In the genomic region with DNA sequence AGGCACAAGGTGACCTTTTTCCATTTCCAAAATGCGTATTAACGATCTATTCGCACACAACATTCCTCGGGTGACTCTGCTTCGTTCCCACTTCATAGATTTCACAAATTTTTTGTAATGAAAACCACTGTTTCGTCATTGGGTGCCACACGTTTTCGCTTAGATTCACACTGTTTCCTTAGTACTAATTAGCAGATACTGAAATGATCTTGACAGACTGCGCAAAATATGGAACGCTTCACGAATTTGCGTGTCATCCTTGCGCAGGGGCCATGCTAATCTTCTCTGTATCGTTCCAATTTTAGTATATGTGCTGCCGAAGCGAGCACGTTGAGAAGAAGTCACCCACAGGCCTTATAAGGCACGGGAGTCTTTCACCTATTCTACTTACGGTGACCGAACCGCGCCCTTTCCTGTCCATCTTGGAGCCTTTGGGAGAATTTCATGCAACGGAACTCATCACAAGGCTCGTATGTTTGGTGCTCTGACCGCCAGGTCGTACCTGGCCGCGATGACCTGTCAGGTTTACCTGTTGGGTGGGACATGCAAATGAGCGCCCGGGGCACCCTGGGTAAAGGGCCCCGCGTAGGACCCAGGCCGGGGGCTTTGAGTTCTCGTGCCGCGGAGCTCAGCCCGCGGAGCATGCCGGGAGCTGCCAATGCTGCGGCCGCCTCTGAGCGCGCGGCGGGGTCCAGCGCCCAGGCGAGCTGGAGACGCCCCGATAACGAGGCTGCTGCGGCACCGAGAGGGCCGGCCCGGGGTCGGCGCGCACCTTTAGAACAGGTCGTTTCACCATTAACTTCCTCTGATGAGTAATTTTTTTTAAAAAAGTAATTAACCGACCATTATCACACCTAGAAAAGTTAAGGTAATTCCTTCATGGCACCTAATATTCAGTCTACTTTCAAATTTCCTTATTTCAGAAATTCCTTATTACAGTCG, we compare ENCODE assay signal across 8 cellular contexts. TPM values are rescaled to one million over a fixed set of nuclear protein-coding genes. Genes with fewer than 3 reads are reported as not detected.
DNase-seq lines count a peak whose midpoint lies in the region; ATAC-seq and TF ChIP-seq lines count a peak whose summit lies in the region.

Gene RNU6-8 (minus strand): TSS at position 329 of the 942 bp plus-strand sequence.

- no peaks in the 10 kb centered on the region for H3F3A ChIP-seq in Loucy (ENCODE audit: low read depth)

- no peaks in the 10 kb centered on the region; a peak in 1 of 5 replicates for H3K9me3 Mint-ChIP-seq in H9

- peak in 1 of 2 donors; percentile 61 for TF ChIP-seq POLR2A in gastroesophageal sphincter (IDR thresholded peaks at IDR 0.05)

- no peak within 1 kb of the TSS for H3K23ac ChIP-seq in H9 (ENCODE audit: insufficient read length, low read depth, low read length)

- H4K8ac ChIP-seq in H9 (replicated peaks; ENCODE audit: insufficient read length, low read depth, low read length): no peak within 1 kb of the TSS

- no peak within 1 kb of the TSS for H2BK120ac ChIP-seq in H9 (ENCODE audit: low read depth, low read length, poor library complexity, severe bottlenecking)

- H3K4me1 Mint-ChIP-seq in H9: peaks cover 25 to 28% of the 10 kb centered on the region in 2 experiments

- H3K23me2 ChIP-seq in H9 (ENCODE audit: insufficient read length, low read depth, low read length, poor library complexity, severe bottlenecking): peaks cover 15% of the 10 kb centered on the region

- peak within 1 kb of the TSS; percentile 100 for H3K27ac Mint-ChIP-seq in H9

- H2BK12ac ChIP-seq in H9 (ENCODE audit: insufficient read length, low read depth, low read length): peak within 1 kb of the TSS; percentile 90

- WGBS in H9 (ENCODE audit: extremely low coverage, insufficient read length, low lambda C conversion rate): no CpG with 5 or more reads among the region's 60 CpGs
- WGBS in gastroesophageal sphincter (ENCODE audit: low coverage in 1 of 2), 2 donors: 1 to 4% methylated on average over 30 to 34 of the region's 60 CpGs

- peak within 1 kb of the TSS; percentile 76 to 97 for H3K4me3 Mint-ChIP-seq in H9

- H4K91ac ChIP-seq in H9 (ENCODE audit: insufficient read length, low read depth, low read length): no peak within 1 kb of the TSS

- H4K20me1 ChIP-seq in H9 (ENCODE audit: control insufficient read depth, insufficient read depth, insufficient read length): no peaks in the 10 kb centered on the region
- no peaks in the 10 kb centered on the region for H4K20me1 ChIP-seq in Loucy (ENCODE audit: insufficient read depth, low read length, poor library complexity, severe bottlenecking)

- no peak within 1 kb of the TSS for H3T11ph ChIP-seq in H9 (ENCODE audit: low read length)

- no peak within 1 kb of the TSS for H2AK5ac ChIP-seq in H9 (ENCODE audit: insufficient read length, low read length)

- H3K9me3 ChIP-seq in ES-I3 (ENCODE audit: control insufficient read depth, insufficient read depth, low read length) (no peaks in the 10 kb centered on the region), H9 (ENCODE audit: control insufficient read depth, low read depth, low read length) (no peaks in the 10 kb centered on the region), Loucy (ENCODE audit: insufficient read depth, low read depth, low read length) (no peaks in the 10 kb centered on the region), gastroesophageal sphincter (no peaks in the 10 kb centered on the region), neutrophil (no peaks in the 10 kb centered on the region)

- no peak for TF ChIP-seq EP300 in gastroesophageal sphincter (IDR thresholded peaks at IDR 0.05)

- H3K79me1 ChIP-seq in H9 (ENCODE audit: insufficient read depth, low read depth, low read length, poor library complexity, severe bottlenecking): no peaks in the 10 kb centered on the region

- H3K27ac ChIP-seq in H9 (ENCODE audit: insufficient read length, low read depth, low read length) (no peak within 1 kb of the TSS), gastroesophageal sphincter (peak within 1 kb of the TSS; percentile 85 to 97 (median 87)), neutrophil (no peak within 1 kb of the TSS), substantia nigra (ENCODE audit: low read depth, low read length, poor library complexity, severe bottlenecking) (peak within 1 kb of the TSS; percentile 68)

- H3K79me2 ChIP-seq in H9 (ENCODE audit: insufficient read depth, low read length) (no peaks in the 10 kb centered on the region), Loucy (ENCODE audit: insufficient read depth, low read length) (no peaks in the 10 kb centered on the region)

- H3K27me3 ChIP-seq in H9 (ENCODE audit: insufficient read depth, low read length) (no peaks in the 10 kb centered on the region), Loucy (ENCODE audit: insufficient read depth, low read length, poor library complexity, severe bottlenecking) (no peaks in the 10 kb centered on the region), gastroesophageal sphincter (no peaks in the 10 kb centered on the region), neutrophil (peaks cover 69% of the 10 kb centered on the region)

- no peak within 1 kb of the TSS for H2BK15ac ChIP-seq in H9 (ENCODE audit: low read depth, low read length)

- no peak within 1 kb of the TSS for H3K56ac ChIP-seq in H9 (ENCODE audit: insufficient read length, low read depth, low read length)

- H3K9ac ChIP-seq in ES-I3 (ENCODE audit: low read depth, low read length) (peak within 1 kb of the TSS; percentile 85), H9 (ENCODE audit: extremely low read depth, insufficient read length, low read length) (peak within 1 kb of the TSS; percentile 96), Loucy (ENCODE audit: low read depth, low read length, poor library complexity, severe bottlenecking) (peak within 1 kb of the TSS; percentile 77)

- H3K4me1 ChIP-seq in ES-I3 (ENCODE audit: insufficient read depth, low read length): 0 out of 2 replicates have a peak, but pooled peaks cover 7% of the 10 kb centered on the region
- H3K4me1 ChIP-seq in H9 (ENCODE audit: insufficient read depth, low read length): no peaks in the 10 kb centered on the region
- H3K4me1 ChIP-seq in Loucy (ENCODE audit: insufficient read depth, low read length, poor library complexity, severe bottlenecking): peaks cover 20% of the 10 kb centered on the region
- H3K4me1 ChIP-seq in gastroesophageal sphincter: peaks cover 0 to 34% (median 0%) of the 10 kb centered on the region in 3 donors
- peaks cover 35 to 39% of the 10 kb centered on the region in 2 experiments for H3K4me1 ChIP-seq in neutrophil (ENCODE audit: control insufficient read depth in 1 of 2, insufficient read depth in 1 of 2, low read depth in 1 of 2, low read length in 1 of 2)

- peak within 1 kb of the TSS; percentile 95 for H3K4me3 ChIP-seq in Loucy (ENCODE audit: low read length, poor library complexity, severe bottlenecking)
- peak within 1 kb of the TSS; percentile 76 to 78 for H3K4me3 ChIP-seq in gastroesophageal sphincter
- peak within 1 kb of the TSS; percentile 62 to 74 for H3K4me3 ChIP-seq in neutrophil (ENCODE audit: low read depth in 1 of 2, low read length in 1 of 2)

- DNase-seq in H9 (peak; percentile 93), SIG-M5 (lab: John Stamatoyannopoulos, UW) (peak; percentile 15), substantia nigra (lab: John Stamatoyannopoulos, UW) (peak; percentile 7 to 91 (median 76))
- DNase-seq in activated naive CD4-positive, alpha-beta T cell treated with Interleukin-2 at 50 U/mL for 16 hours: peak; percentile 88

- H3K36me3 Mint-ChIP-seq in H9 (ENCODE audit: insufficient read depth in 1 of 3, low read depth in 3 of 3): no peaks in the 10 kb centered on the region

- H2AFZ ChIP-seq in H9 (ENCODE audit: low read length) (peak within 1 kb of the TSS; percentile 79), Loucy (ENCODE audit: low read length) (peak within 1 kb of the TSS; percentile 100)

- H4K5ac ChIP-seq in H9 (ENCODE audit: insufficient read length, low read depth, low read length): peak within 1 kb of the TSS; percentile 83

- ATAC-seq in gastroesophageal sphincter: peak; percentile 95

- H3K18ac ChIP-seq in H9 (ENCODE audit: insufficient read length, low read depth, low read length): peak within 1 kb of the TSS; percentile 99

- H3K4me2 ChIP-seq in H9 (ENCODE audit: insufficient read depth, insufficient read length, low read length) (peak within 1 kb of the TSS; percentile 98), Loucy (ENCODE audit: low read depth, low read length, poor library complexity, severe bottlenecking) (peak within 1 kb of the TSS; percentile 93)

- H3K27me3 Mint-ChIP-seq in H9 (ENCODE audit: low read depth): peaks cover 10% of the 10 kb centered on the region

- no peak within 1 kb of the TSS for H2BK20ac ChIP-seq in H9 (ENCODE audit: low read depth, low read length, poor library complexity, severe bottlenecking)

- TF ChIP-seq CTCF in H9 (conservative IDR thresholded peaks at IDR 0.05) (no peak), Loucy (conservative IDR thresholded peaks at IDR 0.05; ENCODE audit: low read length) (no peak), gastroesophageal sphincter (IDR thresholded peaks at IDR 0.05) (peak in 1 of 4 experiments; percentile 13), neutrophil (IDR thresholded peaks at IDR 0.05) (no peak)

- H2BK5ac ChIP-seq in H9 (ENCODE audit: insufficient read length, low read length): peak within 1 kb of the TSS; percentile 94

- peak within 1 kb of the TSS; percentile 99 for H3K14ac ChIP-seq in H9 (ENCODE audit: insufficient read depth, low read length)

- H3K9me2 ChIP-seq in Loucy (replicated peaks; ENCODE audit: low read depth, low read length): no peaks in the 10 kb centered on the region

- no peak within 1 kb of the TSS for H3K4ac ChIP-seq in H9 (ENCODE audit: low read depth, low read length)

- H3K36me3 ChIP-seq in ES-I3 (ENCODE audit: insufficient read depth, low read length) (no peaks in the 10 kb centered on the region), Loucy (ENCODE audit: insufficient read depth, low read length) (no peaks in the 10 kb centered on the region), gastroesophageal sphincter (no peaks in the 10 kb centered on the region), neutrophil (no peaks in the 10 kb centered on the region)

RNA-seq across cellular contexts. Expression of gene RNU6-8, which starts in this region (rescaled TPM):
- not detected in 2 replicates for total RNA-seq in H9 (2021)
- not detected for total RNA-seq in gastroesophageal sphincter

Comparison
In these comparisons a context has a peak if more than half of its experiments do, and no peak if none do; other contexts are left out.
1. Peak in DNase-seq, H3K9ac ChIP-seq and H3K4me2 ChIP-seq in H9; RNA of the gene not detected or under 1 TPM.
2. Peak in ATAC-seq, H3K4me3 ChIP-seq and H3K27ac ChIP-seq in gastroesophageal sphincter; RNA of the gene not detected or under 1 TPM.
3. DNase-seq: peak in every context shown above with its lines; median percentile 93 in H9; 88 in activated naive CD4-positive, alpha-beta T cell treated with Interleukin-2 at 50 U/mL for 16 hours; 76 in substantia nigra; 15 in SIG-M5.